ENCODE assay signal across 10 cellular contexts in genomic region chr10:81108516-81109199, GRCh38.
A peak's percentile ranks its signal among the peaks of the same experiment; 100 is the strongest.
DNase-seq lines count a peak whose midpoint lies in the region; ATAC-seq and TF ChIP-seq lines count a peak whose summit lies in the region.
"Had no signal": no experiment of that assay in that cellular context is flagged by ENCODE, and none has a peak within 500 bp of the region (broad histone marks: within the 10 kb centered on the region; RNA-seq: fewer than 3 reads in every experiment).

No MANE protein-coding gene starts in this region.

- H3K27me3 ChIP-seq in kidney epithelial cell (ENCODE audit: control insufficient read depth, insufficient read depth, low read length) = no peaks in the 10 kb centered on the region
- H3K27me3 ChIP-seq in upper lobe of left lung = no peaks in the 10 kb centered on the region
- H3K27me3 ChIP-seq in spleen (replicated peaks in 1 of 7) = no peaks in the 10 kb centered on the region

- ATAC-seq in GM18520 (IDR thresholded peaks at IDR 0.05; ENCODE audit: unreplicated experiment) (peak; percentile 66), GM21786 (IDR thresholded peaks at IDR 0.05; ENCODE audit: unreplicated experiment) (peak; percentile 81), HG03521 (IDR thresholded peaks at IDR 0.05; ENCODE audit: unreplicated experiment) (peak; percentile 83), upper lobe of left lung (ENCODE audit: low FRiP score in 2 of 2) (no peak)

- TF ChIP-seq POLR2A in upper lobe of left lung (IDR thresholded peaks at IDR 0.05) = no peak
- no peak for TF ChIP-seq POLR2A in spleen (IDR thresholded peaks at IDR 0.05)

- no peaks in the 10 kb centered on the region for H3K9me3 ChIP-seq in upper lobe of left lung
- H3K9me3 ChIP-seq in spleen = no peaks in the 10 kb centered on the region

- H3K4me3 ChIP-seq in kidney epithelial cell (ENCODE audit: low read depth, low read length) (no peak overlapping the region), foreskin fibroblast (ENCODE audit: low read depth in 1 of 2, low read length in 2 of 2) (no peak overlapping the region), upper lobe of left lung (no peak overlapping the region), spleen (no peak overlapping the region)

- 47 to 59% methylated on average over 3 of the region's 3 CpGs for WGBS in upper lobe of left lung, 2 donors
- 53 to 68% (median 56%) methylated on average over 3 of the region's 3 CpGs for WGBS in spleen, 5 donors

- H3K27ac ChIP-seq in upper lobe of left lung (no peak overlapping the region), spleen (no peak overlapping the region)

- TF ChIP-seq CTCF in kidney epithelial cell (IDR thresholded peaks at IDR 0.05; ENCODE audit: insufficient read depth, low read length, poor library complexity, severe bottlenecking) (no peak), foreskin fibroblast (IDR thresholded peaks at IDR 0.05; ENCODE audit: low read depth, low read length) (no peak), upper lobe of left lung (IDR thresholded peaks at IDR 0.05) (no peak), spleen (IDR thresholded peaks at IDR 0.05 in 8 of 11, conservative IDR thresholded peaks at IDR 0.05 in 3 of 11) (no peak)

- no peaks in the 10 kb centered on the region for H3K4me1 ChIP-seq in upper lobe of left lung
- H3K4me1 ChIP-seq in spleen = no peaks in the 10 kb centered on the region

- no peak for TF ChIP-seq EP300 in upper lobe of left lung (IDR thresholded peaks at IDR 0.05)

- intact Hi-C loops in spleen (cut with DNase I; ENCODE audit: low total_unique reads) = no loop called here

- H3K36me3 ChIP-seq in kidney epithelial cell (ENCODE audit: control insufficient read depth, insufficient read depth, low read length) (no peaks in the 10 kb centered on the region), upper lobe of left lung (no peaks in the 10 kb centered on the region), spleen (no peaks in the 10 kb centered on the region)

- DNase-seq in kidney epithelial cell (ENCODE audit: low read depth) (peak; percentile 2), foreskin fibroblast (no peak), DMS 273 (lab: John Stamatoyannopoulos, UW; ENCODE audit: unreplicated experiment) (no peak), upper lobe of left lung (no peak), spleen (no peak)
- DNase-seq: activated CD4-positive, alpha-beta T cell treated with anti-CD3 and anti-CD28 coated beads, Interleukin-2, amount 10 ng/mL, durations not matched to agents 7 days and 5 days; NCI-H1436 had no signal

Comparison
In these comparisons a context has a peak if more than half of its experiments do, and no peak if none do; other contexts are left out.
1. ATAC-seq: peak in GM18520 (single experiment), GM21786 (single experiment) and HG03521 (single experiment); none in upper lobe of left lung (0 of 2).